Comparison of ENCODE assay signal across 9 cellular contexts in genomic region chr3:16883726-16884083, GRCh38. TPM values are rescaled to one million over a fixed set of nuclear protein-coding genes. Genes with fewer than 3 reads are reported as not detected.
DNase-seq lines count a peak whose midpoint lies in the region; ATAC-seq, FAIRE-seq and TF ChIP-seq lines count a peak whose summit lies in the region.
"Had no signal": no experiment of that assay in that cellular context is flagged by ENCODE, and none has a peak within 500 bp of the region (broad histone marks: within the 10 kb centered on the region; RNA-seq: fewer than 3 reads in every experiment).

No MANE protein-coding gene starts in this region.

- no peaks in the 10 kb centered on the region for H3K9me3 ChIP-seq in GM23248 (ENCODE audit: low read depth)
- no peaks in the 10 kb centered on the region for H3K9me3 ChIP-seq in right cardiac atrium (ENCODE audit: control insufficient read depth, low read length)
- H3K9me3 ChIP-seq in small intestine (ENCODE audit: control insufficient read depth, low read depth) = no peaks in the 10 kb centered on the region

- no peaks in the 10 kb centered on the region for H3K9me2 ChIP-seq in GM23248 (ENCODE audit: insufficient read depth)

- H3K4me3 Mint-ChIP-seq in activated CD8-positive, alpha-beta T cell treated with anti-CD3 and anti-CD28 coated beads for 36 hours = peak overlapping the region; percentile 59

- H4K20me1 ChIP-seq in GM23248 (ENCODE audit: insufficient read depth) = no peaks in the 10 kb centered on the region

- H3K4me1 Mint-ChIP-seq in activated CD8-positive, alpha-beta T cell treated with anti-CD3 and anti-CD28 coated beads for 36 hours (ENCODE audit: low read depth) = peaks cover 18% of the 10 kb centered on the region

- H3K4me1 ChIP-seq in GM23248 (ENCODE audit: insufficient read depth) = peaks cover 10% of the 10 kb centered on the region
- peaks cover 2% of the 10 kb centered on the region for H3K4me1 ChIP-seq in right cardiac atrium (ENCODE audit: control insufficient read depth, insufficient read depth, low read length)
- H3K4me1 ChIP-seq in small intestine (ENCODE audit: control insufficient read depth in 2 of 2, insufficient read depth in 1 of 2, low read depth in 1 of 2, low read length in 1 of 2) = peaks cover 2 to 3% of the 10 kb centered on the region in 2 donors

- H3K4me3 ChIP-seq in GM23248 (peak overlapping the region; percentile 76), right cardiac atrium (ENCODE audit: low read length) (peak overlapping the region; percentile 59), small intestine (ENCODE audit: low read depth in 1 of 2, low read length in 2 of 2) (peak overlapping the region in 1 of 2 donors; percentile 73)

- peak overlapping the region; percentile 73 for H3K4me2 ChIP-seq in GM23248 (ENCODE audit: unreplicated experiment)

- no peak for TF ChIP-seq CTCF in activated CD8-positive, alpha-beta T cell treated with anti-CD3 and anti-CD28 coated beads for 36 hours (IDR thresholded peaks at IDR 0.05)

- H2AFZ ChIP-seq in GM23248 = peak overlapping the region; percentile 92

- no peaks in the 10 kb centered on the region for H3K9me3 Mint-ChIP-seq in activated CD8-positive, alpha-beta T cell treated with anti-CD3 and anti-CD28 coated beads for 36 hours

- H3K27me3 ChIP-seq in GM23248 (replicated peaks; ENCODE audit: insufficient read depth) (no peaks in the 10 kb centered on the region), right cardiac atrium (ENCODE audit: control insufficient read depth, insufficient read depth) (no peaks in the 10 kb centered on the region), small intestine (ENCODE audit: control insufficient read depth in 2 of 2, insufficient read depth in 2 of 2, low read length in 2 of 2) (no peaks in the 10 kb centered on the region)

- H3F3A ChIP-seq in GM23248 (ENCODE audit: insufficient read depth) = peaks cover 25% of the 10 kb centered on the region

- POLR2A ChIA-PET in activated CD8-positive, alpha-beta T cell treated with anti-CD3 and anti-CD28 coated beads for 36 hours (lab: Charles Lee) = interaction anchor here (0.8 to 3.0 kb wide), 12 partner anchors 15 to 268 kb away, joined by 3 to 10 read pairs (median 4); no protein-coding TSS in a partner anchor

- CTCF ChIA-PET in activated CD8-positive, alpha-beta T cell treated with anti-CD3 and anti-CD28 coated beads for 36 hours (lab: Charles Lee) = interaction anchor here (0.9 to 2.3 kb wide), 24 partner anchors 10 to 353 kb away, joined by 3 to 20 read pairs (median 5); no protein-coding TSS in a partner anchor

- peaks cover 27% of the 10 kb centered on the region for H3K79me2 ChIP-seq in GM23248 (ENCODE audit: insufficient read depth)

- intact Hi-C loops in activated CD8-positive, alpha-beta T cell treated with anti-CD3 and anti-CD28 coated beads for 36 hours (cut with micrococcal nuclease) = no loop called here
- intact Hi-C loops in right cardiac atrium (cut with DNase I) = loop anchor here in 3 of 4 donors (10.0 kb wide), 2 partner anchors 61 to 151 kb away; no protein-coding TSS in a partner anchor

- no peak for ATAC-seq in activated CD8-positive, alpha-beta T cell treated with anti-CD3 and anti-CD28 coated beads for 36 hours
- ATAC-seq in right cardiac atrium (peak in 1 of 2 donors; percentile 4), HG02588 (IDR thresholded peaks at IDR 0.05; ENCODE audit: unreplicated experiment) (no peak)

- peak overlapping the region; percentile 49 for H3K27ac Mint-ChIP-seq in activated CD8-positive, alpha-beta T cell treated with anti-CD3 and anti-CD28 coated beads for 36 hours

- FAIRE-seq in small intestine (lab: Jason Lieb, UNC) = no peak

- in situ Hi-C loops in GM23248 (cut with MboI) = no loop called here

- H3K36me3 Mint-ChIP-seq in activated CD8-positive, alpha-beta T cell treated with anti-CD3 and anti-CD28 coated beads for 36 hours (ENCODE audit: low read depth) = no peaks in the 10 kb centered on the region

- H3K36me3 ChIP-seq in GM23248 (ENCODE audit: low read depth) = no peaks in the 10 kb centered on the region
- no peaks in the 10 kb centered on the region for H3K36me3 ChIP-seq in small intestine (ENCODE audit: control insufficient read depth in 2 of 2, insufficient read depth in 2 of 2, low read length in 2 of 2)

- 80 to 84% methylated on average over 13 to 16 of the region's 16 CpGs for WGBS in GM23248 (ENCODE audit: low coverage in 1 of 2, low lambda C conversion rate in 2 of 2, missing lambda C conversion rate in 2 of 2), 2 experiments
- WGBS in right cardiac atrium = 50% methylated on average over 16 of the region's 16 CpGs
- 22 to 66% (median 49%) methylated on average over 16 of the region's 16 CpGs for WGBS in small intestine, 3 donors

- peak overlapping the region; percentile 61 for H3K27ac ChIP-seq in GM23248
- peak overlapping the region; percentile 31 for H3K27ac ChIP-seq in right cardiac atrium (ENCODE audit: low read length)
- H3K27ac ChIP-seq in small intestine (ENCODE audit: low read depth in 1 of 2, low read length in 1 of 2) = peak overlapping the region in 1 of 2 donors; percentile 34

- DNase-seq in GM23248 (no peak), right cardiac atrium (no peak), small intestine (peak; percentile 38), DMS53 treated with DMSO at 0.1 percent for 48 hours (lab: John Stamatoyannopoulos, UW; ENCODE audit: unreplicated experiment) (no peak), cerebellum (ENCODE audit: low spot score) (no peak), NCI-H345 (lab: John Stamatoyannopoulos, UW) (no peak)
- no peak for DNase-seq in activated CD8-positive, alpha-beta T cell treated with anti-CD3 and anti-CD28 coated beads for 36 hours
- DNase-seq: NCI-H1694 had no signal

- peak overlapping the region; percentile 64 for H3K9ac ChIP-seq in GM23248

- no peaks in the 10 kb centered on the region for H3K27me3 Mint-ChIP-seq in activated CD8-positive, alpha-beta T cell treated with anti-CD3 and anti-CD28 coated beads for 36 hours

RNA-seq across cellular contexts. Expression of gene PLCL2, which starts 1.1 kb away (rescaled TPM):
- total RNA-seq in GM23248 (2014; rRNA removed; shearing (Covaris generic)) = 3.7 and 5.1 TPM in 2 replicates
- polyA plus RNA-seq in GM23248 (2016; fragmentation: Nextera tagmentation; extraction: Ambion mirVana) = 1.4 TPM in 2 replicates
- 10 to 100 TPM; 19.4 to 19.7 TPM for total RNA-seq in activated CD8-positive, alpha-beta T cell treated with anti-CD3 and anti-CD28 coated beads for 36 hours
- total RNA-seq in right cardiac atrium = 10 to 100 TPM; 36.7 to 47.4 (median 37.0) TPM
- 12.5 TPM for polyA plus RNA-seq in right cardiac atrium
- polyA plus RNA-seq in small intestine = 10 to 100 TPM in 1 of 3 donors, 1 to 10 TPM in 2; 4.0 to 14.3 (median 6.5) TPM
- 54.8 TPM for total RNA-seq in cerebellum
